ENCODE assay signal across 21 cellular contexts in genomic region chr6:137931849-137932465, GRCh38.
"Had no signal": no experiment of that assay in that cellular context is flagged by ENCODE, and none has a peak within 500 bp of the region (broad histone marks: within the 10 kb centered on the region; RNA-seq: fewer than 3 reads in every experiment).

No MANE protein-coding gene starts in this region.

- H3K27ac ChIP-seq: body of pancreas, heart left ventricle, prostate gland, skin epidermis, testis had no signal

- H3K27me3 Mint-ChIP-seq: activated CD8-positive, alpha-beta T cell treated with anti-CD3 and anti-CD28 coated beads for 36 hours; activated naive CD8-positive, alpha-beta T cell treated with anti-CD3 and anti-CD28 coated beads, Interleukin-2, amount 10 ng/mL, durations not matched to agents 7 days and 5 days; naive B cell; T-cell; type B pancreatic cell had no signal

- H3K27ac Mint-ChIP-seq: activated naive CD8-positive, alpha-beta T cell treated with anti-CD3 and anti-CD28 coated beads, Interleukin-2, amount 10 ng/mL, durations not matched to agents 7 days and 5 days; activated T-helper 2 cell treated with anti-CD3 and anti-CD28 coated beads, Interferon-gamma antibody, Interleukin-2, Interleukin-4, amounts not matched to agents 10 μg/mL and 5 μg/mL and 100 μg/mL, durations not matched to agents 14 hours and 24 hours and 36 hours; T-cell; type B pancreatic cell had no signal

- ATAC-seq: activated CD8-positive, alpha-beta T cell treated with anti-CD3 and anti-CD28 coated beads for 36 hours; body of pancreas; heart left ventricle; left ventricle myocardium superior; right cardiac atrium; T-cell had no signal

- H3K4me3 ChIP-seq: body of pancreas, heart left ventricle, prostate gland, skin epidermis, testis had no signal

- DNase-seq: activated CD4-positive, alpha-beta T cell treated with anti-CD3 and anti-CD28 coated beads for 48 hours; activated CD4-positive, CD25-positive, alpha-beta regulatory T cell; activated CD8-positive, alpha-beta T cell treated with anti-CD3 and anti-CD28 coated beads for 36 hours; activated naive CD4-positive, alpha-beta T cell treated with Interleukin-2 at 50 U/mL for 16 hours; activated naive CD8-positive, alpha-beta T cell treated with anti-CD3 and anti-CD28 coated beads, Interleukin-2, amount 10 ng/mL, durations not matched to agents 7 days and 5 days; activated T-cell treated with anti-CD3 and anti-CD28 coated beads, Interleukin-2, amount 50 U/mL, for 1 hour; amygdala; body of pancreas; heart left ventricle; left ventricle myocardium superior; naive B cell; right cardiac atrium; stimulated activated CD4-positive, alpha-beta T cell treated with anti-CD3 and anti-CD28 coated beads, Interleukin-15, amount 100 ng/mL, for 24 hours; stimulated activated CD4-positive, alpha-beta T cell treated with anti-CD3 and anti-CD28 coated beads, Interleukin-2, amount 100 ng/mL, for 48 hours; T-cell; T-helper 9 cell; testis had no signal

- H3K9me3 ChIP-seq: body of pancreas, prostate gland, testis had no signal

- H3K36me3 Mint-ChIP-seq: naive B cell, T-cell, type B pancreatic cell had no signal

- H3K4me1 ChIP-seq: prostate gland, testis had no signal

- H3K27me3 ChIP-seq: body of pancreas, heart left ventricle, testis had no signal

- H3K36me3 ChIP-seq: heart left ventricle, prostate gland had no signal

- H3K4me3 Mint-ChIP-seq: activated CD8-positive, alpha-beta T cell treated with anti-CD3 and anti-CD28 coated beads for 36 hours; activated naive CD8-positive, alpha-beta T cell treated with anti-CD3 and anti-CD28 coated beads, Interleukin-2, amount 10 ng/mL, durations not matched to agents 7 days and 5 days; naive B cell; T-cell; type B pancreatic cell had no signal
